Comparison of ENCODE assay signal across 22 cellular contexts in genomic region chr1:44119525-44119924, GRCh38. TPM values are rescaled to one million over a fixed set of nuclear protein-coding genes. Genes with fewer than 3 reads are reported as not detected.
DNase-seq lines count a peak whose midpoint lies in the region; ATAC-seq and TF ChIP-seq lines count a peak whose summit lies in the region.
"Had no signal": no experiment of that assay in that cellular context is flagged by ENCODE, and none has a peak within 500 bp of the region (broad histone marks: within the 10 kb centered on the region; RNA-seq: fewer than 3 reads in every experiment).

No MANE protein-coding gene starts in this region.

- DNase-seq in H7 (peak; percentile 55), RPMI8226 (peak; percentile 21), iPS DF 19.7 (ENCODE audit: low read depth, low spot score) (peak; percentile 7), NCI-H2196 (lab: John Stamatoyannopoulos, UW; ENCODE audit: unreplicated experiment) (no peak), Calu3 (no peak), SW480 (ENCODE audit: low spot score) (no peak)
- DNase-seq: ACHN; C1 segment of cervical spinal cord; CD8-positive, alpha-beta memory T cell; DMS79; Karpas-422; NCI-H1092; NCI-H1694; NCI-H2081 treated with DMSO at 0.1 percent for 48 hours; NCI-H510A; PC-3; SJCRH30 had no signal

- CTCF ChIA-PET in Calu3 (lab: Charles Lee): no interaction called here

- no TSS peak for BruUV-seq in Calu3 (replicated peaks; lab: Mats Ljungman, UMichigan)

- no peaks in the 10 kb centered on the region for H3K36me3 Mint-ChIP-seq in Calu3 (ENCODE audit: insufficient read depth, unreplicated experiment)
- H3K36me3 Mint-ChIP-seq: CD8-positive, alpha-beta memory T cell; IgD-negative memory B cell had no signal

- TF ChIP-seq CTCF in Calu3 (IDR thresholded peaks at IDR 0.05; ENCODE audit: unreplicated experiment): no peak

- H3K27me3 Mint-ChIP-seq in Calu3 (ENCODE audit: unreplicated experiment): peaks cover 31% of the 10 kb centered on the region

- ATAC-seq in GM18505 (IDR thresholded peaks at IDR 0.05; ENCODE audit: unreplicated experiment): no peak
- ATAC-seq: PC-3 had no signal

- H3K4me3 ChIP-seq in H7 (ENCODE audit: insufficient read depth, low read depth, low read length): no peak overlapping the region
- H3K4me3 ChIP-seq: HAP-1, SJCRH30 had no signal

- no peak for TF ChIP-seq POLR2A in GM18505 (IDR thresholded peaks at IDR 0.05; ENCODE audit: borderline replicate concordance, extremely low read depth, insufficient read depth, insufficient read length)

- H3K9me3 Mint-ChIP-seq in Calu3 (ENCODE audit: low read depth, unreplicated experiment): no peaks in the 10 kb centered on the region
- H3K9me3 Mint-ChIP-seq: CD8-positive, alpha-beta memory T cell; IgD-negative memory B cell; T-helper 1 cell treated with Interleukin-12 subunit alpha and Interleukin-12 subunit beta and Interleukin-4 antibody, amounts not matched to agents 30 μg/mL and 1 μg/mL, for 36 hours had no signal

- H3K4me3 Mint-ChIP-seq in Calu3 (ENCODE audit: low read depth, unreplicated experiment): no peak overlapping the region
- H3K4me3 Mint-ChIP-seq: CD8-positive, alpha-beta memory T cell; IgD-negative memory B cell; T-helper 1 cell treated with Interleukin-12 subunit alpha and Interleukin-12 subunit beta and Interleukin-4 antibody, amounts not matched to agents 30 μg/mL and 1 μg/mL, for 36 hours had no signal

- no peaks in the 10 kb centered on the region for H3K36me3 ChIP-seq in H7 (replicated peaks; ENCODE audit: control insufficient read depth, insufficient read depth, low read length)
- H3K36me3 ChIP-seq: HAP-1, SJCRH30 had no signal

- H3K27me3 ChIP-seq in H7 (ENCODE audit: control insufficient read depth, insufficient read depth, low read length): no peaks in the 10 kb centered on the region

- intact Hi-C loops in Calu3 (cut with micrococcal nuclease; ENCODE audit: unreplicated experiment): no loop called here

- no peak overlapping the region for H3K27ac Mint-ChIP-seq in Calu3 (ENCODE audit: unreplicated experiment)
- H3K27ac Mint-ChIP-seq: CD8-positive, alpha-beta memory T cell; IgD-negative memory B cell; T-helper 1 cell treated with Interleukin-12 subunit alpha and Interleukin-12 subunit beta and Interleukin-4 antibody, amounts not matched to agents 30 μg/mL and 1 μg/mL, for 36 hours had no signal

- no peaks in the 10 kb centered on the region for H3K4me1 Mint-ChIP-seq in Calu3 (ENCODE audit: low read depth, unreplicated experiment)
- H3K4me1 Mint-ChIP-seq: CD8-positive, alpha-beta memory T cell had no signal

RNA-seq across cellular contexts. Expression of gene KLF17, which starts 0.9 kb away (rescaled TPM):
- total RNA-seq in H7 (2014; rRNA removed; shearing (Covaris generic)): not detected in 2 replicates
- not detected in 2 replicates for total RNA-seq in Calu3 (2022)
- total RNA-seq: CD8-positive, alpha-beta memory T cell; MCF 10A; SJCRH30 had no signal

RNA-seq across cellular contexts. Expression of gene KLF18, which starts 21.9 kb away (rescaled TPM):
- 0.03 TPM in 1 of 2 replicates, not detected in the other for total RNA-seq in H7 (2014; rRNA removed; shearing (Covaris generic))
- not detected in 2 replicates for total RNA-seq in Calu3 (2022)
- total RNA-seq: CD8-positive, alpha-beta memory T cell; MCF 10A; PC-3; SJCRH30 had no signal

Comparison
In these comparisons a context has a peak if more than half of its experiments do, and no peak if none do; other contexts are left out.
1. DNase-seq: peak in H7 (single experiment), RPMI8226 (single experiment) and iPS DF 19.7 (single experiment); none in NCI-H2196 (single experiment), Calu3 (single experiment) and SW480 (single experiment).